29 cellular contexts compared by ENCODE assay signal in genomic region chr1:78633209-78633608, GRCh38. TPM values are rescaled to one million over a fixed set of nuclear protein-coding genes. Genes with fewer than 3 reads are reported as not detected.
A peak's percentile ranks its signal among the peaks of the same experiment; 100 is the strongest.
DNase-seq lines count a peak whose midpoint lies in the region; ATAC-seq, FAIRE-seq and TF ChIP-seq lines count a peak whose summit lies in the region.
"Had no signal": no experiment of that assay in that cellular context is flagged by ENCODE, and none has a peak within 500 bp of the region (broad histone marks: within the 10 kb centered on the region; RNA-seq: fewer than 3 reads in every experiment).

No MANE protein-coding gene starts in this region.

- H2AK5ac ChIP-seq in trophoblast cell (ENCODE audit: low read length) = no peak overlapping the region

- no peak overlapping the region for H2BK120ac ChIP-seq in trophoblast cell (ENCODE audit: insufficient read depth, low read length, poor library complexity)

- TF ChIP-seq CTCF in GM12865 (IDR thresholded peaks at IDR 0.05; ENCODE audit: insufficient read depth, low read depth, low read length, missing control alignments) (no peak), gastroesophageal sphincter (IDR thresholded peaks at IDR 0.05) (no peak)

- no peak for ATAC-seq in gastroesophageal sphincter
- ATAC-seq: A549; CD8-positive, alpha-beta T cell; T-cell had no signal

- no peak for TF ChIP-seq EP300 in gastroesophageal sphincter (IDR thresholded peaks at IDR 0.05)

- H3K18ac ChIP-seq in trophoblast cell (ENCODE audit: low read length) = no peak overlapping the region

- no peaks in the 10 kb centered on the region for H3K79me2 ChIP-seq in trophoblast cell (ENCODE audit: control insufficient read depth, insufficient read depth, low read length, poor library complexity)

- H3K4ac ChIP-seq in trophoblast cell (ENCODE audit: low read depth, low read length) = no peak overlapping the region

- H3K4me1 ChIP-seq in trophoblast cell (ENCODE audit: control insufficient read depth in 1 of 2, insufficient read depth in 2 of 2, low read length in 2 of 2) (no peaks in the 10 kb centered on the region), gastroesophageal sphincter (no peaks in the 10 kb centered on the region)
- H3K4me1 ChIP-seq: A549, Caco-2, HAP-1 had no signal

- no peak overlapping the region for H3K14ac ChIP-seq in trophoblast cell (ENCODE audit: low read length)

- peak overlapping the region; percentile 8 for H3K23ac ChIP-seq in trophoblast cell (ENCODE audit: low read length)

- DNase-seq in GM12865 (ENCODE audit: low read depth) = peak; percentile 28
- DNase-seq in GM19239 (ENCODE audit: insufficient read length, low spot score) = no peak
- DNase-seq in trophoblast cell = no peak
- DNase-seq in DMS153 treated with DMSO at 0.1 percent for 48 hours (lab: John Stamatoyannopoulos, UW; ENCODE audit: unreplicated experiment) = no peak
- DNase-seq in H54 (ENCODE audit: insufficient read length, low spot score) = no peak
- DNase-seq: C1 segment of cervical spinal cord; Caco-2; CD8-positive, alpha-beta T cell; DMS79; EL; GDM1; GM23248; HFFc6; KG1; MG63; NCI-H1048; NCI-H1417; NCI-H1694; NCI-H2029 treated with DMSO at 0.1 percent for 48 hours; NCI-H526 treated with DMSO at 0.1 percent for 48 hours; PC-9; SHP77; T-cell had no signal

- TF ChIP-seq POLR2A in GM15510 (IDR thresholded peaks at IDR 0.05; ENCODE audit: borderline replicate concordance, extremely low read depth, insufficient read length) (peak; percentile 46), H54 (IDR thresholded peaks at IDR 0.05; ENCODE audit: low read depth, low read length) (no peak), gastroesophageal sphincter (IDR thresholded peaks at IDR 0.05) (no peak)

- no peaks in the 10 kb centered on the region for H3K9me3 ChIP-seq in trophoblast cell (ENCODE audit: insufficient read depth, low read depth, low read length)
- H3K9me3 ChIP-seq in gastroesophageal sphincter = no peaks in the 10 kb centered on the region
- H3K9me3 ChIP-seq: A549, Caco-2, HAP-1, MG63 had no signal

- WGBS in trophoblast cell (ENCODE audit: extremely low coverage, insufficient coverage, insufficient read length) = no CpG with 5 or more reads among the region's 4 CpGs
- no CpG with 5 or more reads among the region's 4 CpGs for WGBS in gastroesophageal sphincter (ENCODE audit: low coverage in 1 of 2), 2 donors

- H4K91ac ChIP-seq in trophoblast cell (ENCODE audit: low read depth, low read length) = no peak overlapping the region

- H3K27ac ChIP-seq in trophoblast cell (ENCODE audit: low read depth, low read length) = no peak overlapping the region
- no peak overlapping the region for H3K27ac ChIP-seq in gastroesophageal sphincter
- H3K27ac ChIP-seq: A549, GM23248, PC-9 had no signal

- H4K8ac ChIP-seq in trophoblast cell (ENCODE audit: low read depth, low read length) = no peak overlapping the region

- no peak overlapping the region for H4K12ac ChIP-seq in trophoblast cell (ENCODE audit: low read depth, low read length)

- H3K27me3 ChIP-seq in trophoblast cell (ENCODE audit: insufficient read depth, low read length) (no peaks in the 10 kb centered on the region), gastroesophageal sphincter (no peaks in the 10 kb centered on the region)
- H3K27me3 ChIP-seq: MG63 had no signal

- H2BK12ac ChIP-seq in trophoblast cell (ENCODE audit: low read length) = no peak overlapping the region

- no peak overlapping the region for H2BK5ac ChIP-seq in trophoblast cell (ENCODE audit: low read depth, low read length, poor library complexity)

- H2AFZ ChIP-seq in trophoblast cell (ENCODE audit: insufficient read depth, low read length, poor library complexity) = no peak overlapping the region
- H2AFZ ChIP-seq: GM23248, PC-9 had no signal

- H3K79me1 ChIP-seq in trophoblast cell (ENCODE audit: low read length) = no peaks in the 10 kb centered on the region

- no peak overlapping the region for H3K4me2 ChIP-seq in trophoblast cell (ENCODE audit: low read length)
- H3K4me2 ChIP-seq: A549, PC-9 had no signal

- no peak overlapping the region for H3K9ac ChIP-seq in trophoblast cell (ENCODE audit: low read length)
- H3K9ac ChIP-seq: GM23248 had no signal

- FAIRE-seq in GM19239 (lab: Jason Lieb, UNC) (peak; percentile 73), H54 (lab: Jason Lieb, UNC) (no peak)
- FAIRE-seq: A549, HTR-8/SVneo had no signal

- H3K36me3 ChIP-seq in trophoblast cell (ENCODE audit: control insufficient read depth in 1 of 2, insufficient read depth in 2 of 2, low read length in 2 of 2) (no peaks in the 10 kb centered on the region), gastroesophageal sphincter (no peaks in the 10 kb centered on the region)
- H3K36me3 ChIP-seq: HAP-1, MG63 had no signal

- H3K4me3 ChIP-seq in GM12865 (ENCODE audit: low read depth, low read length) (no peak overlapping the region), trophoblast cell (ENCODE audit: low read depth, low read length) (peak overlapping the region; percentile 7), gastroesophageal sphincter (no peak overlapping the region)
- H3K4me3 ChIP-seq: A549, GM23248, HAP-1, MG63, PC-9 had no signal

RNA-seq across cellular contexts. Expression of gene IFI44L, which starts 13.0 kb away (rescaled TPM):
- not detected in 2 replicates for polyA plus RNA-seq in trophoblast cell (2013)
- total RNA-seq in gastroesophageal sphincter = 10 to 100 TPM in 2 of 4 donors, 1 to 10 TPM in 2; 4.2 to 24.1 (median 9.4) TPM
- total RNA-seq: Caco-2, GM23248, SK-MEL-5 had no signal

RNA-seq across cellular contexts. Expression of gene IFI44, which starts 16.4 kb away (rescaled TPM):
- not detected in 2 replicates for polyA plus RNA-seq in trophoblast cell (2013)
- total RNA-seq in gastroesophageal sphincter = 10 to 100 TPM; 10.2 to 16.4 (median 11.4) TPM
- total RNA-seq: Caco-2 had no signal
